31 cellular contexts compared by ENCODE assay signal in genomic region chr16:88071908-88072307, GRCh38.
"Had no signal": no experiment of that assay in that cellular context is flagged by ENCODE, and none has a peak within 500 bp of the region (broad histone marks: within the 10 kb centered on the region; RNA-seq: fewer than 3 reads in every experiment).

No MANE protein-coding gene starts in this region.

- H3K27me3 Mint-ChIP-seq: activated naive CD8-positive, alpha-beta T cell treated with anti-CD3 and anti-CD28 coated beads for 36 hours; brain; naive thymus-derived CD4-positive, alpha-beta T cell; stimulated activated naive CD8-positive, alpha-beta T cell treated with anti-CD3 and anti-CD28 coated beads, Interleukin-15, amount 100 ng/mL, for 72 hours; T-helper 17 cell; type B pancreatic cell had no signal

- H3K4me1 Mint-ChIP-seq: activated naive CD8-positive, alpha-beta T cell treated with anti-CD3 and anti-CD28 coated beads for 36 hours; endodermal cell; mesothelial cell of epicardium; stimulated activated naive CD8-positive, alpha-beta T cell treated with anti-CD3 and anti-CD28 coated beads, Interleukin-15, amount 100 ng/mL, for 72 hours had no signal

- H3K27ac ChIP-seq: adrenal gland, ascending aorta, cardiac muscle cell, pancreas, psoas muscle, uterus, WERI-Rb-1 had no signal

- ATAC-seq: activated CD4-positive, CD25-positive, alpha-beta regulatory T cell treated with anti-CD3 and anti-CD28 coated beads, Interleukin-2, amount 50 U/mL, for 24 hours; esophagus mucosa; naive thymus-derived CD4-positive, alpha-beta T cell; pancreas; psoas muscle; stimulated activated naive CD8-positive, alpha-beta T cell treated with anti-CD3 and anti-CD28 coated beads, Interleukin-15, amount 100 ng/mL, for 72 hours; T-helper 17 cell had no signal

- H3K27me3 ChIP-seq: adrenal gland, ascending aorta, cardiac muscle cell, pancreas, uterus had no signal

- H3K27ac Mint-ChIP-seq: activated naive CD4-positive, alpha-beta T cell treated with anti-CD3 and anti-CD28 coated beads for 36 hours; activated naive CD8-positive, alpha-beta T cell treated with anti-CD3 and anti-CD28 coated beads for 36 hours; activated T-helper 1 cell treated with anti-CD3 and anti-CD28 coated beads, Interleukin-12 subunit alpha, Interleukin-12 subunit beta, Interleukin-2, Interleukin-4 antibody, amounts not matched to agents 30 ng/mL and 10 ng/mL and 1 ng/mL, durations not matched to agents 14 hours and 24 hours and 36 hours; brain; endodermal cell; immature natural killer cell; mesothelial cell of epicardium; naive thymus-derived CD4-positive, alpha-beta T cell; stimulated activated naive CD8-positive, alpha-beta T cell treated with anti-CD3 and anti-CD28 coated beads, Interleukin-15, amount 100 ng/mL, for 72 hours; T-helper 17 cell; type B pancreatic cell had no signal

- H3K9me3 Mint-ChIP-seq: activated naive CD4-positive, alpha-beta T cell treated with anti-CD3 and anti-CD28 coated beads for 36 hours; activated naive CD8-positive, alpha-beta T cell treated with anti-CD3 and anti-CD28 coated beads for 36 hours; activated T-helper 1 cell treated with anti-CD3 and anti-CD28 coated beads, Interleukin-12 subunit alpha, Interleukin-12 subunit beta, Interleukin-2, Interleukin-4 antibody, amounts not matched to agents 30 ng/mL and 10 ng/mL and 1 ng/mL, durations not matched to agents 14 hours and 24 hours and 36 hours; endodermal cell; immature natural killer cell; mesothelial cell of epicardium; naive thymus-derived CD4-positive, alpha-beta T cell; stimulated activated naive CD8-positive, alpha-beta T cell treated with anti-CD3 and anti-CD28 coated beads, Interleukin-15, amount 100 ng/mL, for 72 hours; type B pancreatic cell had no signal

- H3K36me3 ChIP-seq: cardiac muscle cell, uterus, WERI-Rb-1 had no signal

- H3K9me3 ChIP-seq: adrenal gland, ascending aorta, pancreas, psoas muscle, uterus had no signal

- H3K4me3 ChIP-seq: adrenal gland, ascending aorta, cardiac muscle cell, lung, pancreas, psoas muscle, uterus had no signal

- DNase-seq: activated CD4-positive, alpha-beta T cell treated with anti-CD3 and anti-CD28 coated beads for 48 hours; activated CD4-positive, alpha-beta T cell treated with anti-CD3 and anti-CD28 coated beads, Interleukin-2, amount 50 U/mL, for 48 hours; activated CD8-positive, alpha-beta memory T cell treated with anti-CD3 and anti-CD28 coated beads for 24 hours; activated effector memory CD4-positive, alpha-beta T cell treated with anti-CD3 and anti-CD28 coated beads, Interleukin-2, amount 50 U/mL, for 16 hours; activated naive CD4-positive, alpha-beta T cell treated with anti-CD3 and anti-CD28 coated beads for 36 hours; activated naive CD8-positive, alpha-beta T cell treated with anti-CD3 and anti-CD28 coated beads for 36 hours; activated T-cell treated with anti-CD3 and anti-CD28 coated beads, Interleukin-2, amount 50 U/mL, for 1 hour; adrenal gland; endodermal cell; foreskin fibroblast; hippocampal formation; immature natural killer cell; naive thymus-derived CD4-positive, alpha-beta T cell; stimulated activated CD4-positive, alpha-beta T cell treated with anti-CD3 and anti-CD28 coated beads, Interleukin-12 subunit alpha, Interleukin-12 subunit beta, amount 100 ng/mL, for 4 hours; stimulated activated CD4-positive, alpha-beta T cell treated with anti-CD3 and anti-CD28 coated beads, Interleukin-4, amount 100 ng/mL, for 1 hour; stimulated activated naive CD8-positive, alpha-beta T cell treated with anti-CD3 and anti-CD28 coated beads, Interleukin-15, amount 100 ng/mL, for 72 hours; T-helper 17 cell; T1000; uterus; WERI-Rb-1 had no signal

- H3K4me3 Mint-ChIP-seq: activated naive CD4-positive, alpha-beta T cell treated with anti-CD3 and anti-CD28 coated beads for 36 hours; activated naive CD8-positive, alpha-beta T cell treated with anti-CD3 and anti-CD28 coated beads for 36 hours; activated T-helper 1 cell treated with anti-CD3 and anti-CD28 coated beads, Interleukin-12 subunit alpha, Interleukin-12 subunit beta, Interleukin-2, Interleukin-4 antibody, amounts not matched to agents 30 ng/mL and 10 ng/mL and 1 ng/mL, durations not matched to agents 14 hours and 24 hours and 36 hours; brain; endodermal cell; immature natural killer cell; mesothelial cell of epicardium; naive thymus-derived CD4-positive, alpha-beta T cell; stimulated activated naive CD8-positive, alpha-beta T cell treated with anti-CD3 and anti-CD28 coated beads, Interleukin-15, amount 100 ng/mL, for 72 hours; T-helper 17 cell; type B pancreatic cell had no signal

- H3K4me1 ChIP-seq: adrenal gland, ascending aorta, pancreas, psoas muscle, uterus had no signal
